In genomic region chr16:50791522-50791921, GRCh38 we compare ENCODE assay signal across 21 cellular contexts.
"Had no signal": no experiment of that assay in that cellular context is flagged by ENCODE, and none has a peak within 500 bp of the region (broad histone marks: within the 10 kb centered on the region; RNA-seq: fewer than 3 reads in every experiment).

No MANE protein-coding gene starts in this region.

- H3K79me2 ChIP-seq: parathyroid adenoma had no signal

- H3K9me3 ChIP-seq: esophagus muscularis mucosa, gastrocnemius medialis, prostate gland, testis, transverse colon had no signal

- H3K4me3 Mint-ChIP-seq: dendritic cell treated with granulocyte-macrophage colony-stimulating factor and Interleukin-4, amounts not matched to agents 40 ng/mL and 50 ng/mL, for 4 days; effector memory CD8-positive, alpha-beta T cell; naive B cell; nephron progenitor cell; stimulated activated naive B cell treated with anti-CD40 and anti-IgM and Interleukin-4, amounts not matched to agents 10 μg/mL and 1 μg/mL and 100 μg/mL, for 72 hours; stimulated activated naive CD8-positive, alpha-beta T cell treated with anti-CD3 and anti-CD28 coated beads, Interleukin-15, amount 100 ng/mL, for 72 hours had no signal

- H3K27ac Mint-ChIP-seq: dendritic cell treated with granulocyte-macrophage colony-stimulating factor and Interleukin-4, amounts not matched to agents 40 ng/mL and 50 ng/mL, for 4 days; naive B cell; nephron progenitor cell; stimulated activated naive B cell treated with anti-CD40 and anti-IgM and Interleukin-4, amounts not matched to agents 10 μg/mL and 1 μg/mL and 100 μg/mL, for 72 hours; stimulated activated naive CD8-positive, alpha-beta T cell treated with anti-CD3 and anti-CD28 coated beads, Interleukin-15, amount 100 ng/mL, for 72 hours had no signal

- H3K4me1 ChIP-seq: esophagus muscularis mucosa, gastrocnemius medialis, heart right ventricle, parathyroid adenoma, prostate gland, testis, transverse colon had no signal

- ATAC-seq: effector memory CD8-positive, alpha-beta T cell; gastrocnemius medialis; heart right ventricle; sciatic nerve; stimulated activated naive B cell treated with anti-CD40 and anti-IgM and Interleukin-4, amounts not matched to agents 10 μg/mL and 1 μg/mL and 100 μg/mL, for 72 hours; stimulated activated naive CD8-positive, alpha-beta T cell treated with anti-CD3 and anti-CD28 coated beads, Interleukin-15, amount 100 ng/mL, for 72 hours had no signal

- H2AFZ ChIP-seq: parathyroid adenoma had no signal

- H3K27me3 Mint-ChIP-seq: dendritic cell treated with granulocyte-macrophage colony-stimulating factor and Interleukin-4, amounts not matched to agents 40 ng/mL and 50 ng/mL, for 4 days; effector memory CD8-positive, alpha-beta T cell; naive B cell; stimulated activated naive B cell treated with anti-CD40 and anti-IgM and Interleukin-4, amounts not matched to agents 10 μg/mL and 1 μg/mL and 100 μg/mL, for 72 hours; stimulated activated naive CD8-positive, alpha-beta T cell treated with anti-CD3 and anti-CD28 coated beads, Interleukin-15, amount 100 ng/mL, for 72 hours had no signal

- H3K27me3 ChIP-seq: esophagus muscularis mucosa, gastrocnemius medialis, heart right ventricle, testis, transverse colon had no signal

- H3K4me3 ChIP-seq: esophagus muscularis mucosa, gastrocnemius medialis, heart right ventricle, prostate gland, testis, transverse colon had no signal

- H3K27ac ChIP-seq: epithelial cell of prostate, esophagus muscularis mucosa, gastrocnemius medialis, heart right ventricle, parathyroid adenoma, prostate gland, testis, transverse colon had no signal

- H3K9ac ChIP-seq: parathyroid adenoma had no signal

- FAIRE-seq: islet of Langerhans had no signal

- DNase-seq: effector memory CD8-positive, alpha-beta T cell; gastrocnemius medialis; heart right ventricle; hypothalamus; kidney glomerular epithelial cell; mesendoderm; naive B cell; nephron progenitor cell; stimulated activated CD4-positive, alpha-beta T cell treated with anti-CD3 and anti-CD28 coated beads, Interleukin-2, amount 100 ng/mL, for 24 hours; stimulated activated CD4-positive, alpha-beta T cell treated with anti-CD3 and anti-CD28 coated beads, Interleukin-4, amount 100 ng/mL, for 4 hours; stimulated activated naive B cell treated with anti-CD40 and anti-IgM and Interleukin-4, amounts not matched to agents 10 μg/mL and 1 μg/mL and 100 μg/mL, for 72 hours; stimulated activated naive CD8-positive, alpha-beta T cell treated with anti-CD3 and anti-CD28 coated beads, Interleukin-15, amount 100 ng/mL, for 72 hours; testis; transverse colon had no signal

- H3K9me3 Mint-ChIP-seq: dendritic cell treated with granulocyte-macrophage colony-stimulating factor and Interleukin-4, amounts not matched to agents 40 ng/mL and 50 ng/mL, for 4 days had no signal
